Comparison of ENCODE assay signal across 28 cellular contexts in genomic region chr13:112324121-112324520, GRCh38. TPM values are rescaled to one million over a fixed set of nuclear protein-coding genes. Genes with fewer than 3 reads are reported as not detected.
A peak's percentile ranks its signal among the peaks of the same experiment; 100 is the strongest.
DNase-seq lines count a peak whose midpoint lies in the region; ATAC-seq and TF ChIP-seq lines count a peak whose summit lies in the region.
"Had no signal": no experiment of that assay in that cellular context is flagged by ENCODE, and none has a peak within 500 bp of the region (broad histone marks: within the 10 kb centered on the region; RNA-seq: fewer than 3 reads in every experiment).

No MANE protein-coding gene starts in this region.

- H3K27ac ChIP-seq in GM23338 (ENCODE audit: low read depth) = no peak overlapping the region
- no peak overlapping the region for H3K27ac ChIP-seq in coronary artery
- H3K27ac ChIP-seq: BLaER1, PC-9, SJCRH30 had no signal

- no peak overlapping the region for H2AFZ ChIP-seq in GM23338
- H2AFZ ChIP-seq: PC-9 had no signal

- no peak overlapping the region for H3K4me3 Mint-ChIP-seq in GM23338
- H3K4me3 Mint-ChIP-seq: CD4-positive, CD25-positive, alpha-beta regulatory T cell; T-cell had no signal

- peaks cover 6% of the 10 kb centered on the region; the same call in 2 of the 3 replicates for H3K4me1 Mint-ChIP-seq in GM23338
- H3K4me1 Mint-ChIP-seq: CD4-positive, CD25-positive, alpha-beta regulatory T cell; T-cell had no signal

- no peak overlapping the region for H3K27ac Mint-ChIP-seq in GM23338
- H3K27ac Mint-ChIP-seq: T-cell had no signal

- H3K4me3 ChIP-seq in GM23338 (no peak overlapping the region), coronary artery (no peak overlapping the region)
- H3K4me3 ChIP-seq: BLaER1, PC-9, SJCRH30 had no signal

- no peaks in the 10 kb centered on the region for H3F3A ChIP-seq in GM23338 (replicated peaks; ENCODE audit: low read depth)

- H3K4me2 ChIP-seq in GM23338 = no peak overlapping the region
- H3K4me2 ChIP-seq: BLaER1, PC-9 had no signal

- H3K27me3 Mint-ChIP-seq in GM23338 (ENCODE audit: insufficient read depth, low read depth, poor library complexity) = peaks cover 1% of the 10 kb centered on the region

- H3K9me2 ChIP-seq in GM23338 (ENCODE audit: insufficient read depth) = no peaks in the 10 kb centered on the region

- ATAC-seq in GM23338 = peak; percentile 62; the same call in 2 of the 3 replicates
- ATAC-seq: HCT116, Right ventricle myocardium inferior, SK-N-SH treated with all-trans-retinoic acid at 6 μM for 48 hours, T-cell had no signal

- H3K79me2 ChIP-seq in GM23338 (replicated peaks; ENCODE audit: insufficient read depth) = no peaks in the 10 kb centered on the region

- H3K27me3 ChIP-seq in GM23338 (ENCODE audit: insufficient read depth) = no peaks in the 10 kb centered on the region
- H3K27me3 ChIP-seq: BLaER1 had no signal

- no peaks in the 10 kb centered on the region for H3K36me3 Mint-ChIP-seq in GM23338 (ENCODE audit: low read depth)
- H3K36me3 Mint-ChIP-seq: CD4-positive, CD25-positive, alpha-beta regulatory T cell; T-cell had no signal

- no peaks in the 10 kb centered on the region for H4K20me1 ChIP-seq in GM23338 (replicated peaks; ENCODE audit: insufficient read depth)
- H4K20me1 ChIP-seq: BLaER1 had no signal

- H3K9me3 Mint-ChIP-seq in GM23338 = peaks cover 3% of the 10 kb centered on the region; the same call in 2 of the 3 replicates
- H3K9me3 Mint-ChIP-seq: T-cell had no signal

- H3K4me1 ChIP-seq in GM23338 (ENCODE audit: insufficient read depth) = no peaks in the 10 kb centered on the region
- H3K4me1 ChIP-seq: SJCRH30 had no signal

- no peaks in the 10 kb centered on the region for H3K36me3 ChIP-seq in GM23338 (ENCODE audit: insufficient read depth)
- H3K36me3 ChIP-seq: BLaER1, SJCRH30 had no signal

- DNase-seq in GM23338 (ENCODE audit: low spot score) (no peak), NCI-H146 treated with DMSO at 0.1 percent for 48 hours (lab: John Stamatoyannopoulos, UW; ENCODE audit: unreplicated experiment) (peak; percentile 35), coronary artery (ENCODE audit: low spot score) (peak; percentile 36), mesenteric fat pad (ENCODE audit: low spot score) (peak; percentile 62), anterior cingulate cortex (lab: John Stamatoyannopoulos, UW) (no peak), SKM-1 (lab: John Stamatoyannopoulos, UW; ENCODE audit: unreplicated experiment) (no peak), DMS79 (lab: John Stamatoyannopoulos, UW) (no peak)
- DNase-seq: CD4-positive, CD25-positive, alpha-beta regulatory T cell; GOT3; Karpas-422; NCI-H1092 treated with DMSO at 0.1 percent for 48 hours; NCI-H1436; NCI-H1930; NCI-H2107; NCI-H82; NK-92 treated with Interleukin-12 subunit alpha and Interleukin-12 subunit beta, amount 100 ng/mL, for 24 hours; PC-9; SJCRH30; T-cell had no signal

- TF ChIP-seq CTCF in GM23338 (conservative IDR thresholded peaks at IDR 0.05; ENCODE audit: low read depth in 2 of 2) = no peak
- TF ChIP-seq CTCF in coronary artery (IDR thresholded peaks at IDR 0.05) = no peak

TF ChIP-seq in GM23338, 12 proteins besides CTCF, POLR2A, EP300 and RAD21:
- TF ChIP-seq EZH2phosphoT487 (IDR thresholded peaks at IDR 0.05; ENCODE audit: unreplicated experiment) (no peak), STAT1 (IDR thresholded peaks at IDR 0.05; ENCODE audit: unreplicated experiment) (no peak), EZH2 (IDR thresholded peaks at IDR 0.05; ENCODE audit: low read depth, unreplicated experiment) (no peak), CREB1 (CRISPR knock-in tag; IDR thresholded peaks at IDR 0.05; ENCODE audit: low read depth) (no peak)

RNA-seq across cellular contexts. Expression of gene SPACA7, which starts 52.0 kb away (rescaled TPM):
- total RNA-seq in GM23338 (2014; rRNA removed; shearing (Covaris generic)) = not detected in 2 replicates
- polyA plus RNA-seq in GM23338 (2016; fragmentation: Nextera tagmentation; extraction: Ambion mirVana) = not detected in 2 replicates
- total RNA-seq in mesenteric fat pad = not detected
- total RNA-seq: CD4-positive, CD25-positive, alpha-beta regulatory T cell; Daoy; G401; HT-29; PC-9; Right ventricle myocardium inferior; RPMI7951; SJCRH30; T-cell had no signal
- polyA plus RNA-seq: AG04450; CD4-positive, CD25-positive, alpha-beta regulatory T cell had no signal

Comparison
In these comparisons a context has a peak if more than half of its experiments do, and no peak if none do; other contexts are left out.
1. DNase-seq: peak in NCI-H146 treated with DMSO at 0.1 percent for 48 hours (single experiment), coronary artery (single experiment) and mesenteric fat pad (single experiment); none in GM23338 (single experiment), anterior cingulate cortex (0 of 58), SKM-1 (single experiment) and DMS79 (single experiment).